ENCODE assay signal across 8 cellular contexts in the genomic region with DNA sequence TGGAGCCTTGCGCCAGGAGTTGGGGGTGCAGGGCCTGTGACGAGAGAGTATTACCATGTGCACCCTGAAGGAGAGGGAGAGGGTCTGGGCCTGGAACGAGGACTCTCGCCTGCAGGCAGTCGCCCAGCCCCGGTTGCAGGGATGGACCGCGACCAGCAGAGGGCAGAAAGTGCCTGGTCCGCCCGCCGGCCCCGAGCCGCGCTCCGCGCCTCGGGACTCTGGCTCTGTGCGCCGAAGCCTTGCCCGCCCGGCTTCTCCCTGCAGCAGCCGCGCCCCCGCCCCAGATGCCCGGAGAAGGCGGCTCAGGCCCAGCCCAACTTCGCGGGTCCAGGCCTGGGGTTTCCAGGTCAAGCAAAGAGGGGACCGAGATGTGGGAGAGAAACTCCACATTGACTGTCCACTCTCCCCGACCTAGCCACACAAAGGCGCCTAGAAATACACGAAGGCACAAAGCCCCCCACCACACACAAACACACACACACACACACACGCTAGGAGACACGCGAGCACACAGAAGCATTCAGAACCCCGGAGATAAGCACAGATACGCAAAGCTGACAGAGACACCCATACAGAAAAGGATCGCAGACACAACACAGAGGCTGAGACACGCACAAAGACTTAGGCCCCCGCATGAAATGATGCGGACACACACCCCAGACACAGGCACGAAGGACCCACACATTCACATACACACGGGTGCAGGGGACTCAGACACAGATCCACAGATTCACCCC. TPM values are rescaled to one million over a fixed set of nuclear protein-coding genes. Genes with fewer than 3 reads are reported as not detected.
A peak's percentile ranks its signal among the peaks of the same experiment; 100 is the strongest.
DNase-seq lines count a peak whose midpoint lies in the region; ATAC-seq, FAIRE-seq and TF ChIP-seq lines count a peak whose summit lies in the region.

No MANE protein-coding gene starts in this region.

- no peak overlapping the region for H3K4ac ChIP-seq in mesendoderm (ENCODE audit: low read depth, low read length)

- peaks cover 73% of the 10 kb centered on the region for H3K27me3 ChIP-seq in mesendoderm (ENCODE audit: insufficient read depth, low read length, poor library complexity)

- H3K79me2 ChIP-seq in mesendoderm (ENCODE audit: control insufficient read depth, insufficient read depth, low read length) = no peaks in the 10 kb centered on the region

- no peak for TF ChIP-seq POLR2A in H54 (IDR thresholded peaks at IDR 0.05; ENCODE audit: low read depth, low read length)

- no peak overlapping the region for H3K9ac ChIP-seq in mesendoderm (ENCODE audit: low read length)

- H3K4me3 ChIP-seq in mesendoderm (ENCODE audit: low read length) = no peak overlapping the region

- peak overlapping the region; percentile 49 for H3K56ac ChIP-seq in mesendoderm (ENCODE audit: low read length)

- no peak overlapping the region for H4K8ac ChIP-seq in mesendoderm (ENCODE audit: low read depth, low read length)

- H3K27ac ChIP-seq in mesendoderm (ENCODE audit: low read depth, low read length) = no peak overlapping the region

- H2BK5ac ChIP-seq in mesendoderm (ENCODE audit: low read length) = no peak overlapping the region

- no peaks in the 10 kb centered on the region for H3K79me1 ChIP-seq in mesendoderm (ENCODE audit: low read length)

- H4K5ac ChIP-seq in mesendoderm (ENCODE audit: low read length) = no peak overlapping the region

- H3K23ac ChIP-seq in mesendoderm (ENCODE audit: low read length) = no peak overlapping the region

- no peak overlapping the region for H3K4me2 ChIP-seq in mesendoderm (ENCODE audit: low read length)

- no peaks in the 10 kb centered on the region for H3K4me1 ChIP-seq in mesendoderm (ENCODE audit: control insufficient read depth, low read depth, low read length)

- H3K36me3 ChIP-seq in mesendoderm (ENCODE audit: control insufficient read depth, insufficient read depth, low read length) = no peaks in the 10 kb centered on the region

- H2BK120ac ChIP-seq in mesendoderm (ENCODE audit: low read depth, low read length) = no peak overlapping the region

- ATAC-seq in GM18868 (IDR thresholded peaks at IDR 0.05; ENCODE audit: unreplicated experiment) = no peak

- no CpG with 5 or more reads among the region's 43 CpGs for WGBS in mesendoderm (ENCODE audit: extremely low coverage, insufficient coverage, low lambda C conversion rate)

- no peak for FAIRE-seq in H54 (lab: Jason Lieb, UNC)

- no peak overlapping the region for H2AK5ac ChIP-seq in mesendoderm (ENCODE audit: low read length)

- DNase-seq in AG20443 (ENCODE audit: low spot score) = peak; percentile 94
- DNase-seq in H54 (ENCODE audit: insufficient read length, low spot score) = peak; percentile 99
- DNase-seq in NCI-H69 (lab: John Stamatoyannopoulos, UW) = peak; percentile 79
- DNase-seq in activated CD8-positive, alpha-beta memory T cell treated with anti-CD3 and anti-CD28 coated beads for 4 hours (ENCODE audit: low read depth in 2 of 2) = peak; percentile 28 to 29
- peak; percentile 41 for DNase-seq in effector CD8-positive, alpha-beta T cell (lab: John Stamatoyannopoulos, UW)
- peak; percentile 83 for DNase-seq in mesendoderm
- peak; percentile 62 to 64 for DNase-seq in stimulated activated CD8-positive, alpha-beta memory T cell treated with anti-CD3 and anti-CD28 coated beads, Interleukin-15, amount 100 ng/mL, for 48 hours (ENCODE audit: low read depth in 2 of 2)

- H3K18ac ChIP-seq in mesendoderm (ENCODE audit: low read length) = no peak overlapping the region

- H2BK15ac ChIP-seq in mesendoderm (replicated peaks; ENCODE audit: low read depth) = no peak overlapping the region

RNA-seq across cellular contexts. Expression of a gene that starts 2.0 kb away (rescaled TPM):
- 0.53 TPM for polyA plus RNA-seq in mesendoderm (2013, experiment 1 of 2)
- polyA plus RNA-seq in mesendoderm (2013, experiment 2 of 2) = 0.45 TPM

Comparison
In these comparisons a context has a peak if more than half of its experiments do, and no peak if none do; other contexts are left out.
1. DNase-seq: peak in every context shown above with its lines; median percentile 99 in H54; 94 in AG20443; 83 in mesendoderm; 79 in NCI-H69; 63 in stimulated activated CD8-positive, alpha-beta memory T cell treated with anti-CD3 and anti-CD28 coated beads, Interleukin-15, amount 100 ng/mL, for 48 hours; 41 in effector CD8-positive, alpha-beta T cell; 28 in activated CD8-positive, alpha-beta memory T cell treated with anti-CD3 and anti-CD28 coated beads for 4 hours.